In the genomic region with DNA sequence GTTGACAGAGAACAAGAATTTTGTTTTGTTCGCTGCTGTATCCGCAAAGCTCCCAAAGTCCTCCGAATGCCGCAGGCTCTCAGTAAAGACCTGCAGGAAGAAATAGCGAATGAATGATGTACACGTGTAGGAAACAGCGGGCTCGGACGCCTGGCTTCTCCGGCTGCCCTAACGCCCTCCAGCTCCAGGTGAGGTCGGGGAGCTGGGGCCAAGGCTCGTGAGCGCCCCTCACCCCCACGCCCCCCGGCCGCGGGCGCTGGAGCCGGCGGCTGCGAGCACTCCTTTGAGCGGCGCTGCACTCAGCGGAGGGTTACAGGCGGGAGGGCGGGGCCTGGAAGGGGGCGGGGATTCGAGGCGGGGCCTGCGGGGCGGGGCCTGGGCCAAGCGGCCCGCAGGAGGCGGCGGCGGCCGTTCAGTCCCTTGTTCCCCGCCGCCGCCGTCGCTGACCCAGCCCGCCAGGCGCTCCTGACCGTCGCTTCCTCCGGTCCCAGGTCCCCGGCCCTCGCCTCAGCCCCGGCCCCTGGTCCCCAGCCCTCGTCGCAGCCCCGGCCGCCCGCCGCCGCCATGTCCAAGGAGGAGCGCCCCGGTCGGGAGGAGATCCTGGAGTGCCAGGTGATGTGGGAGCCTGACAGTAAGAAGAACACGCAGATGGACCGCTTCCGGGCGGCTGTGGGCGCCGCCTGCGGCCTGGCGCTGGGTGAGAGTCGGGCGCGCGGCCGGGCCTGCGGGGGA, we compare ENCODE assay signal across 8 cellular contexts. TPM values are rescaled to one million over a fixed set of nuclear protein-coding genes. Genes with fewer than 3 reads are reported as not detected.
DNase-seq lines count a peak whose midpoint lies in the region; ATAC-seq, FAIRE-seq and TF ChIP-seq lines count a peak whose summit lies in the region.

A gene with protein sequence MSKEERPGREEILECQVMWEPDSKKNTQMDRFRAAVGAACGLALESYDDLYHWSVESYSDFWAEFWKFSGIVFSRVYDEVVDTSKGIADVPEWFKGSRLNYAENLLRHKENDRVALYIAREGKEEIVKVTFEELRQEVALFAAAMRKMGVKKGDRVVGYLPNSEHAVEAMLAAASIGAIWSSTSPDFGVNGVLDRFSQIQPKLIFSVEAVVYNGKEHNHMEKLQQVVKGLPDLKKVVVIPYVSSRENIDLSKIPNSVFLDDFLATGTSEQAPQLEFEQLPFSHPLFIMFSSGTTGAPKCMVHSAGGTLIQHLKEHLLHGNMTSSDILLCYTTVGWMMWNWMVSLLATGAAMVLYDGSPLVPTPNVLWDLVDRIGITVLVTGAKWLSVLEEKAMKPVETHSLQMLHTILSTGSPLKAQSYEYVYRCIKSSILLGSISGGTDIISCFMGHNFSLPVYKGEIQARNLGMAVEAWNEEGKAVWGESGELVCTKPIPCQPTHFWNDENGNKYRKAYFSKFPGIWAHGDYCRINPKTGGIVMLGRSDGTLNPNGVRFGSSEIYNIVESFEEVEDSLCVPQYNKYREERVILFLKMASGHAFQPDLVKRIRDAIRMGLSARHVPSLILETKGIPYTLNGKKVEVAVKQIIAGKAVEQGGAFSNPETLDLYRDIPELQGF (plus strand): TSS at position 415 of the 732 bp plus-strand sequence. CDS start 150 bp downstream, at position 565.

- WGBS in hepatocyte (ENCODE audit: low lambda C conversion rate, missing lambda C conversion rate) = 1% methylated on average over 52 of the region's 75 CpGs

- H3K9me3 Mint-ChIP-seq in astrocyte (ENCODE audit: unreplicated experiment) = peaks cover 2% of the 10 kb centered on the region

- H3K79me2 ChIP-seq in astrocyte (ENCODE audit: insufficient read depth, low read length) (peaks cover 25% of the 10 kb centered on the region), hepatocyte (peaks cover 32% of the 10 kb centered on the region)

- peak; percentile 94 for ATAC-seq in GM18502 (IDR thresholded peaks at IDR 0.05; ENCODE audit: poor library complexity, unreplicated experiment)
- peak; percentile 89 for ATAC-seq in HG02763 (IDR thresholded peaks at IDR 0.05; ENCODE audit: unreplicated experiment)

- H3K4me1 ChIP-seq in astrocyte (ENCODE audit: insufficient read depth, low read length) (peaks cover 13% of the 10 kb centered on the region), hepatocyte (ENCODE audit: insufficient read depth) (peaks cover 4% of the 10 kb centered on the region)

- peak within 1 kb of the TSS; percentile 98 for H3K4me2 ChIP-seq in astrocyte (ENCODE audit: low read length)
- H3K4me2 ChIP-seq in hepatocyte = peak within 1 kb of the TSS; percentile 93

- H3K4me3 ChIP-seq in astrocyte (ENCODE audit: insufficient read depth, low read depth, low read length) (peak within 1 kb of the TSS; percentile 84), hepatocyte (peak within 1 kb of the TSS; percentile 88), retinal pigment epithelial cell (ENCODE audit: low read length) (peak within 1 kb of the TSS; percentile 76)

- H3K27me3 Mint-ChIP-seq in astrocyte (ENCODE audit: low read depth, unreplicated experiment) = peaks cover 4% of the 10 kb centered on the region

- peak within 1 kb of the TSS; percentile 85 for H3K9ac ChIP-seq in astrocyte (ENCODE audit: low read length)

- H3K36me3 ChIP-seq in astrocyte (ENCODE audit: insufficient read depth, low read length) = no peaks in the 10 kb centered on the region
- no peaks in the 10 kb centered on the region for H3K36me3 ChIP-seq in hepatocyte (replicated peaks; ENCODE audit: insufficient read depth, low read depth)

- peaks cover 5% of the 10 kb centered on the region for H3K4me1 Mint-ChIP-seq in astrocyte (ENCODE audit: low read depth, unreplicated experiment)

- H3K9me2 ChIP-seq in hepatocyte (replicated peaks; ENCODE audit: insufficient read depth) = no peaks in the 10 kb centered on the region

- H4K20me1 ChIP-seq in astrocyte (ENCODE audit: insufficient read depth, low read length) (peaks cover 45% of the 10 kb centered on the region), hepatocyte (ENCODE audit: insufficient read depth, poor library complexity, severe bottlenecking) (peaks cover 5% of the 10 kb centered on the region)

- H3K9me3 ChIP-seq in astrocyte (ENCODE audit: insufficient read depth, low read depth, low read length) (no peaks in the 10 kb centered on the region), hepatocyte (ENCODE audit: low read depth) (no peaks in the 10 kb centered on the region)

- peak within 1 kb of the TSS; percentile 88 for H3K4me3 Mint-ChIP-seq in astrocyte (ENCODE audit: unreplicated experiment)

- peaks cover 2% of the 10 kb centered on the region for H3K36me3 Mint-ChIP-seq in astrocyte (ENCODE audit: low read depth, unreplicated experiment)

- H3K27ac Mint-ChIP-seq in astrocyte (ENCODE audit: unreplicated experiment) = peak within 1 kb of the TSS; percentile 77

- H3K27ac ChIP-seq in astrocyte (ENCODE audit: low read depth, low read length) (peak within 1 kb of the TSS; percentile 7), hepatocyte (peak within 1 kb of the TSS; percentile 77)

- DNase-seq in NCI-H1417 (lab: John Stamatoyannopoulos, UW) (peak; percentile 82 to 96 (median 93)), T-helper 22 cell (ENCODE audit: low read depth) (peak; percentile 61), astrocyte (ENCODE audit: low read depth) (peak; percentile 52), hepatocyte (ENCODE audit: low spot score) (peak; percentile 92), retinal pigment epithelial cell (ENCODE audit: low read depth) (no peak), OCI-M2 (lab: John Stamatoyannopoulos, UW; ENCODE audit: unreplicated experiment) (no peak)

- TF ChIP-seq CTCF in astrocyte (IDR thresholded peaks at IDR 0.05; ENCODE audit: insufficient read depth, low read depth, low read length) (no peak), hepatocyte (IDR thresholded peaks at IDR 0.05; ENCODE audit: poor library complexity) (no peak), retinal pigment epithelial cell (conservative IDR thresholded peaks at IDR 0.05; ENCODE audit: low read depth, low read length) (no peak)

- no peak for FAIRE-seq in astrocyte (lab: Jason Lieb, UNC)

- H3K27me3 ChIP-seq in astrocyte (ENCODE audit: insufficient read depth, low read length) (no peaks in the 10 kb centered on the region), hepatocyte (no peaks in the 10 kb centered on the region)

- H2AFZ ChIP-seq in astrocyte (ENCODE audit: low read depth, low read length) (peak within 1 kb of the TSS; percentile 94), hepatocyte (peak within 1 kb of the TSS; percentile 87)

RNA-seq across cellular contexts. Expression of the gene that starts here (rescaled TPM):
- 22.0 and 22.5 TPM in 2 replicates for total RNA-seq in astrocyte
- 20.6 and 24.2 TPM in 2 replicates for total RNA-seq in hepatocyte
- 33.2 and 34.0 TPM in 2 replicates for polyA plus RNA-seq in hepatocyte

Comparison
In these comparisons a context has a peak if more than half of its experiments do, and no peak if none do; other contexts are left out.
1. DNase-seq: peak in NCI-H1417 (3 of 3), T-helper 22 cell (single experiment), astrocyte (single experiment) and hepatocyte (single experiment); none in retinal pigment epithelial cell (single experiment) and OCI-M2 (single experiment).
2. Peak in every context shown above with its lines, with median percentiles within 50 percentile points of each other: H3K4me3 ChIP-seq.